ENCODE assay signal across 14 cellular contexts in the genomic region with DNA sequence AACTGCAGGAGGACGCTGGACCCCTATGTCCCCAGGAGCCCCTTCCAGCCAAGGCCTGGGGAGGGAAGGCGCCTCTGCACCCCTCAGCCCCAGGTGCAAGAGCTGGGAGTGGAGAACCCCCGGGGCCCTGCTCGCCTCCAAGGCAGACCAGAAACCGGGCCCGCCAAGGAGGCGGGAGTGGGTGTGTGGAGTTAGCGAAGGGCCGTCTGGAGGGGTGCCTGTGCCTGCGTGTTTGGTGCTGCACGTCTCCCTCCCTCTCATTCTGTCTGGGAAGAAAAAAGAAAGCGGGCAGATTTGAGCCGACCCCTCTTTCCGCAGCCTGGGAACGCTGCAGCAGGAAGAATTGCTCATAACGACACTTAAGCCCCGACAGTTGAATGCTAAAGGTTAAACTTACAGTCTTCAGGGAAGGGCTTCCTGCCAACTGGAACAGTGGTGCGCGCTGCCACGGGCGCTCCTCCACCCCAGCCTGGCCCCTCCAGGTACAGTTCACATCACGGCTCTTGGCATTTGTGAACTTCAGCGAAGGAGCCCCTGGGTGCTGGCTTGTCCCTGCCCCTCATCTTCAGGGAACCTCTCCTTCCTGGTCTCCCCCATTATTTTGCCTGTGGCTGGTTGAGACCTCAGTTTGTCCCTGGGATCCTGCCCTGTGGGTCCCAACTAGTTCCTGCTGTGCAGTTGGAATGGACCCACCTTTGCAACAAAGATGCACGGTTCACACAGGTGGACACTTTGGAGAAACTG. TPM values are rescaled to one million over a fixed set of nuclear protein-coding genes. Genes with fewer than 3 reads are reported as not detected.
DNase-seq lines count a peak whose midpoint lies in the region; ATAC-seq and TF ChIP-seq lines count a peak whose summit lies in the region.
"Had no signal": no experiment of that assay in that cellular context is flagged by ENCODE, and none has a peak within 500 bp of the region (broad histone marks: within the 10 kb centered on the region; RNA-seq: fewer than 3 reads in every experiment).

No MANE protein-coding gene starts in this region.

- H3K4me1 ChIP-seq in GM23248 (ENCODE audit: insufficient read depth) (peaks cover 39% of the 10 kb centered on the region), sigmoid colon (peaks cover 0 to 63% (median 60%) of the 10 kb centered on the region in 4 donors), ovary (ENCODE audit: insufficient read depth) (peaks cover 2% of the 10 kb centered on the region)

- peak; percentile 61 for DNase-seq in GM23248
- DNase-seq in caudate nucleus (lab: John Stamatoyannopoulos, UW): no peak
- peak; percentile 47 for DNase-seq in kidney tubule cell (ENCODE audit: low spot score)
- peak; percentile 70 for DNase-seq in sigmoid colon
- no peak for DNase-seq in ovary
- no peak for DNase-seq in pons (ENCODE audit: low spot score)
- DNase-seq: activated CD4-positive, alpha-beta T cell treated with anti-CD3 and anti-CD28 coated beads for 1 hour; amniotic stem cell; CD4-positive, alpha-beta memory T cell; NCI-H1436; RPMI8226; stimulated activated CD4-positive, alpha-beta T cell treated with anti-CD3 and anti-CD28 coated beads, Interleukin-4, amount 100 ng/mL, for 4 hours had no signal

- H3K9me2 ChIP-seq in GM23248 (ENCODE audit: insufficient read depth): no peaks in the 10 kb centered on the region

- TF ChIP-seq POLR2A in sigmoid colon (IDR thresholded peaks at IDR 0.05) (no peak), ovary (IDR thresholded peaks at IDR 0.05) (no peak)

- H3K9me3 ChIP-seq in GM23248 (ENCODE audit: low read depth) (no peaks in the 10 kb centered on the region), sigmoid colon (no peaks in the 10 kb centered on the region), ovary (no peaks in the 10 kb centered on the region)

- intact Hi-C loops in sigmoid colon (cut with DNase I) (no loop called here), ovary (cut with DNase I) (loop anchor here in 1 of 4 donors (10.0 kb wide), 1 partner anchor 108 kb away; no protein-coding TSS in a partner anchor)

- H3K27ac ChIP-seq in GM23248 (peak overlapping the region; percentile 99; the same call in 1 of the 2 replicates), caudate nucleus (ENCODE audit: low read depth, low read length) (peak overlapping the region; percentile 62), sigmoid colon (peak overlapping the region; percentile 78 to 98 (median 89)), ovary (peak overlapping the region in 1 of 2 donors; percentile 7)

- H4K20me1 ChIP-seq in GM23248 (ENCODE audit: insufficient read depth): no peaks in the 10 kb centered on the region

- H3F3A ChIP-seq in GM23248 (ENCODE audit: insufficient read depth): peaks cover 37% of the 10 kb centered on the region

- H3K36me3 ChIP-seq in GM23248 (ENCODE audit: low read depth) (no peaks in the 10 kb centered on the region), sigmoid colon (no peaks in the 10 kb centered on the region), ovary (no peaks in the 10 kb centered on the region)

- H3K4me2 ChIP-seq in GM23248 (ENCODE audit: unreplicated experiment): no peak overlapping the region

- TF ChIP-seq CTCF in sigmoid colon (IDR thresholded peaks at IDR 0.05): no peak
- TF ChIP-seq CTCF in ovary (IDR thresholded peaks at IDR 0.05): no peak

- TF ChIP-seq EP300 in sigmoid colon (IDR thresholded peaks at IDR 0.05) (no peak), ovary (IDR thresholded peaks at IDR 0.05) (no peak)

- H3K27me3 ChIP-seq in GM23248 (replicated peaks; ENCODE audit: insufficient read depth): no peaks in the 10 kb centered on the region
- H3K27me3 ChIP-seq in sigmoid colon: peaks cover 0 to 25% (median 8%) of the 10 kb centered on the region in 3 donors
- H3K27me3 ChIP-seq in ovary: no peaks in the 10 kb centered on the region

- peak overlapping the region; percentile 66 for H2AFZ ChIP-seq in GM23248

- H3K4me3 ChIP-seq in GM23248 (peak overlapping the region; percentile 15; the same call in 1 of the 2 replicates), sigmoid colon (peak overlapping the region in 3 of 4 donors; percentile 26 to 44 (median 42)), ovary (no peak overlapping the region)

- in situ Hi-C loops in GM23248 (cut with MboI): loop anchor here (10.0 kb wide), 1 partner anchor 108 kb away; no protein-coding TSS in a partner anchor

- ATAC-seq in GM21737 (IDR thresholded peaks at IDR 0.05; ENCODE audit: unreplicated experiment) (no peak), GM21786 (IDR thresholded peaks at IDR 0.05; ENCODE audit: unreplicated experiment) (no peak)

- WGBS in GM23248 (ENCODE audit: low coverage in 1 of 2, low lambda C conversion rate in 2 of 2, missing lambda C conversion rate in 2 of 2), 2 experiments: 26 to 33% methylated on average over 23 to 24 of the region's 24 CpGs
- WGBS in sigmoid colon, 2 donors: 14 to 46% methylated on average over 24 of the region's 24 CpGs
- WGBS in ovary, 3 donors: 9 to 15% (median 11%) methylated on average over 24 of the region's 24 CpGs

- H3K9ac ChIP-seq in GM23248: peak overlapping the region; percentile 10; the same call in 1 of the 2 replicates

- no peaks in the 10 kb centered on the region for H3K79me2 ChIP-seq in GM23248 (ENCODE audit: insufficient read depth)

RNA-seq across cellular contexts. Expression of a gene that starts 19.2 kb away (rescaled TPM):
- total RNA-seq in GM23248 (2014; rRNA removed; shearing (Covaris generic)): 2.7 and 3.9 TPM in 2 replicates
- polyA plus RNA-seq in GM23248 (2016; fragmentation: Nextera tagmentation; extraction: Ambion mirVana) (2.8 and 2.9 TPM in 2 replicates), sigmoid colon (1 to 10 TPM in 2 of 3 donors, under 1 TPM in 1; 0.69 to 4.3 (median 1.2) TPM), ovary (1 to 10 TPM; 3.4 to 6.5 TPM)
- total RNA-seq in sigmoid colon (10 to 100 TPM; 17.8 to 38.8 (median 19.1) TPM), ovary (10 to 100 TPM in 5 of 7 donors, 1 to 10 TPM in 2; 5.5 to 17.6 (median 12.6) TPM)

Comparison
In these comparisons a context has a peak if more than half of its experiments do, and no peak if none do; other contexts are left out.
1. DNase-seq: peak in GM23248 (single experiment), kidney tubule cell (single experiment) and sigmoid colon (single experiment); none in caudate nucleus (0 of 61), ovary (0 of 5) and pons (single experiment).